ENCODE assay signal across 12 cellular contexts in genomic region chr1:47416319-47417128, GRCh38. TPM values are rescaled to one million over a fixed set of nuclear protein-coding genes. Genes with fewer than 3 reads are reported as not detected.
DNase-seq lines count a peak whose midpoint lies in the region; ATAC-seq, FAIRE-seq and TF ChIP-seq lines count a peak whose summit lies in the region.
"Had no signal": no experiment of that assay in that cellular context is flagged by ENCODE, and none has a peak within 500 bp of the region (broad histone marks: within the 10 kb centered on the region; RNA-seq: fewer than 3 reads in every experiment).

No MANE protein-coding gene starts in this region.

- H3K9me3 Mint-ChIP-seq in astrocyte (ENCODE audit: unreplicated experiment): peaks cover 4% of the 10 kb centered on the region

- H3K27ac ChIP-seq in right cardiac atrium (ENCODE audit: low read length): no peak overlapping the region
- no peak overlapping the region for H3K27ac ChIP-seq in astrocyte (ENCODE audit: low read depth, low read length)
- H3K27ac ChIP-seq in dorsolateral prefrontal cortex: no peak overlapping the region
- H3K27ac ChIP-seq: prostate gland, thyroid gland had no signal

- intact Hi-C loops in right cardiac atrium (cut with DNase I): no loop called here
- intact Hi-C loops in cardiac septum (cut with DNase I): no loop called here
- intact Hi-C loops in left colon (cut with DNase I, micrococcal nuclease): no loop called here
- intact Hi-C loops in dorsolateral prefrontal cortex (cut with DNase I): no loop called here

- H3K36me3 ChIP-seq in astrocyte (ENCODE audit: insufficient read depth, low read length): no peaks in the 10 kb centered on the region
- H3K36me3 ChIP-seq: prostate gland, thyroid gland had no signal

- H3K4me3 Mint-ChIP-seq in astrocyte (ENCODE audit: unreplicated experiment): no peak overlapping the region

- H3K27ac Mint-ChIP-seq in astrocyte (ENCODE audit: unreplicated experiment): no peak overlapping the region

- peaks cover 1% of the 10 kb centered on the region for H3K36me3 Mint-ChIP-seq in astrocyte (ENCODE audit: low read depth, unreplicated experiment)

- no peak overlapping the region for H3K9ac ChIP-seq in astrocyte (ENCODE audit: low read length)

- TF ChIP-seq CTCF in astrocyte (IDR thresholded peaks at IDR 0.05; ENCODE audit: insufficient read depth, low read depth, low read length) (no peak), dorsolateral prefrontal cortex (IDR thresholded peaks at IDR 0.05 in 54 of 56, conservative IDR thresholded peaks at IDR 0.05 in 2 of 56; ENCODE audit: low read depth in 1 of 56, partially characterized antibody in 56 of 56) (no peak)

- 2% methylated on average over 126 of the region's 126 CpGs for WGBS in right cardiac atrium

- no peaks in the 10 kb centered on the region for H4K20me1 ChIP-seq in astrocyte (ENCODE audit: insufficient read depth, low read length)

- H3K79me2 ChIP-seq in astrocyte (ENCODE audit: insufficient read depth, low read length): no peaks in the 10 kb centered on the region

- FAIRE-seq in astrocyte (lab: Jason Lieb, UNC): no peak

- ATAC-seq in right cardiac atrium: no peak
- peak; percentile 54 for ATAC-seq in left colon
- no peak for ATAC-seq in HG02623 (IDR thresholded peaks at IDR 0.05; ENCODE audit: unreplicated experiment)
- no peak for ATAC-seq in GM18873 (IDR thresholded peaks at IDR 0.05; ENCODE audit: low FRiP score, unreplicated experiment)

- DNase-seq in right cardiac atrium (no peak), cardiac septum (ENCODE audit: low spot score) (no peak), astrocyte (ENCODE audit: low read depth) (no peak), left colon (peak in 1 of 2 donors; percentile 21), dorsolateral prefrontal cortex (no peak), NCI-H1694 treated with DMSO at 0.1 percent for 48 hours (lab: John Stamatoyannopoulos, UW) (no peak)
- DNase-seq: EL, thyroid gland had no signal

- H3K27me3 ChIP-seq in right cardiac atrium (ENCODE audit: control insufficient read depth, insufficient read depth): no peaks in the 10 kb centered on the region
- peaks cover 54% of the 10 kb centered on the region for H3K27me3 ChIP-seq in astrocyte (ENCODE audit: insufficient read depth, low read length)
- H3K27me3 ChIP-seq in dorsolateral prefrontal cortex: peaks cover 0 to 66% (median 39%) of the 10 kb centered on the region in 45 donors

- peak overlapping the region; percentile 73 for H3K4me2 ChIP-seq in astrocyte (ENCODE audit: low read length)

- peaks cover 69% of the 10 kb centered on the region for H3K27me3 Mint-ChIP-seq in astrocyte (ENCODE audit: low read depth, unreplicated experiment)

- H3K4me3 ChIP-seq in right cardiac atrium (ENCODE audit: low read length): peak overlapping the region; percentile 1
- no peak overlapping the region for H3K4me3 ChIP-seq in astrocyte (ENCODE audit: insufficient read depth, low read depth, low read length)
- H3K4me3 ChIP-seq in dorsolateral prefrontal cortex: peak overlapping the region in 12 of 59 donors; percentile 9 to 51 (median 34)
- H3K4me3 ChIP-seq: thyroid gland had no signal

- peak overlapping the region; percentile 73 for H2AFZ ChIP-seq in astrocyte (ENCODE audit: low read depth, low read length)

- no peaks in the 10 kb centered on the region for H3K4me1 Mint-ChIP-seq in astrocyte (ENCODE audit: low read depth, unreplicated experiment)

- H3K4me1 ChIP-seq in right cardiac atrium (ENCODE audit: control insufficient read depth, insufficient read depth, low read length) (peaks cover 2% of the 10 kb centered on the region), astrocyte (ENCODE audit: insufficient read depth, low read length) (no peaks in the 10 kb centered on the region)
- H3K4me1 ChIP-seq: prostate gland, thyroid gland had no signal

- H3K9me3 ChIP-seq in right cardiac atrium (ENCODE audit: control insufficient read depth, low read length) (no peaks in the 10 kb centered on the region), astrocyte (ENCODE audit: insufficient read depth, low read depth, low read length) (no peaks in the 10 kb centered on the region)
- H3K9me3 ChIP-seq: prostate gland, thyroid gland had no signal

RNA-seq across cellular contexts. Expression of gene FOXE3, which starts 0.4 kb away (rescaled TPM):
- total RNA-seq in right cardiac atrium: not detected
- not detected for polyA plus RNA-seq in right cardiac atrium
- total RNA-seq in cardiac septum: not detected
- 0.14 TPM in 1 of 2 replicates, not detected in the other for total RNA-seq in astrocyte
- total RNA-seq in left colon: not detected
- under 1 TPM in 47 of 120 experiments, not detected in 73; 0.19 to 0.78 (median 0.37) TPM for total RNA-seq in dorsolateral prefrontal cortex
- total RNA-seq: dermis microvascular lymphatic vessel endothelial cell, thyroid gland had no signal

RNA-seq across cellular contexts. Expression of gene FOXD2, which starts 21.3 kb away (rescaled TPM):
- total RNA-seq in right cardiac atrium: under 1 TPM in 2 of 4 donors, not detected in 2; 0.06 to 0.08 TPM
- polyA plus RNA-seq in right cardiac atrium: 0.05 TPM
- total RNA-seq in cardiac septum: 0.08 TPM
- total RNA-seq in astrocyte: 0.07 TPM in 1 of 2 replicates, not detected in the other
- total RNA-seq in left colon: 10 to 100 TPM; 16.1 to 20.7 TPM
- 1 to 10 TPM in 7 of 120 experiments, under 1 TPM in 72, not detected in 41; 0.09 to 2.0 (median 0.25) TPM for total RNA-seq in dorsolateral prefrontal cortex

Comparison
In these comparisons a context has a peak if more than half of its experiments do, and no peak if none do; other contexts are left out.
1. RNA of gene FOXD2, which starts 21.3 kb away (total RNA-seq): 16.1 to 20.7 TPM in left colon; 0.09 to 2.0 TPM in dorsolateral prefrontal cortex, 0.08 TPM in cardiac septum (single experiment), 0.07 TPM in astrocyte and 0.06 to 0.08 TPM in right cardiac atrium; every median in the first group is over 4 times any median in the second.